ENCODE assay signal across 20 cellular contexts in the genomic region with DNA sequence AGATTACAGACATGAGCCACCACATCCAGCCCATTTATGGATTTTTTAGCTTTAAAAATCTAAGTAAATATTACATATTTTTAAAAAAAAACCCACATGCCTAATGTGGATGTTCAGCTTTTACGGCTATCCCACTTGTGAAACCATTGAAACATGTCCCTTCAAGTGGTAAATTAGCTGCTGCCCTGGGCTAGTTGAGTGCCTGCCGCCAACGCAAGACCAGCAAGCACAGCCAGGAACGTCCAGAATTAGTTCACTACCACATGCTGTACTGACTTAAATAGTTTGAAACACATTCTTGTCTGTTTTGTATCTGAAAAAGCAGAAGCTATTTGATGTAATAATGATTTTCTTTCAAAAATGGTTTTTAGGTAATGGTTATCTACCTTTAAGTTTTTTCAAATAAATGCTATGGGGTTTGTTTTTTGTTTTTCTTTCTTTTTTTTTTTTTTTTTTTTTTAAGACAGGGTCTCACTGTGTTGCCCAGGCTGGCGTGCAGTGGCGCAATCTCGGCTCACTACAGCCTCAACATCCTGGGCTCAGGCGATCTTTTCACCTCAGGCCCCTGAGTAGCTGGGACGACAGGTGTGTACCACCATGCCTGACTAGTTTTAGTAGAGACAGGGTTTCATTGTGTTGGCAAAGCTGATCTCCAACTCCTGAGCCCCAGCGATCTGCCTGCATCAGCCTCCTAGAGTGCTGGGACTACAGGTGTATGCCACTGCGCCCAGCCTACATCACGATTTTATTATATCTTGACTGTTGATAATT. TPM values are rescaled to one million over a fixed set of nuclear protein-coding genes. Genes with fewer than 3 reads are reported as not detected.
A peak's percentile ranks its signal among the peaks of the same experiment; 100 is the strongest.
DNase-seq lines count a peak whose midpoint lies in the region; ATAC-seq and TF ChIP-seq lines count a peak whose summit lies in the region.
"Had no signal": no experiment of that assay in that cellular context is flagged by ENCODE, and none has a peak within 500 bp of the region (broad histone marks: within the 10 kb centered on the region; RNA-seq: fewer than 3 reads in every experiment).

No MANE protein-coding gene starts in this region.

- TF ChIP-seq CTCF in neural progenitor cell (IDR thresholded peaks at IDR 0.05) (no peak), tibial artery (IDR thresholded peaks at IDR 0.05) (no peak)

- no peak overlapping the region for H3K4me3 Mint-ChIP-seq in neural progenitor cell
- H3K4me3 Mint-ChIP-seq in stimulated activated naive CD8-positive, alpha-beta T cell treated with anti-CD3 and anti-CD28 coated beads, Interleukin-15, amount 100 ng/mL, for 72 hours, result no peak overlapping the region
- H3K4me3 Mint-ChIP-seq: activated naive CD4-positive, alpha-beta T cell treated with anti-CD3 and anti-CD28 coated beads for 36 hours; CD4-positive, alpha-beta memory T cell; naive B cell had no signal

- no peak overlapping the region for H3K4me2 ChIP-seq in neural progenitor cell

- H3K36me3 Mint-ChIP-seq in neural progenitor cell, result peaks cover 12% of the 10 kb centered on the region

- no peaks in the 10 kb centered on the region for H3K9me3 Mint-ChIP-seq in neural progenitor cell
- no peaks in the 10 kb centered on the region for H3K9me3 Mint-ChIP-seq in stimulated activated naive CD8-positive, alpha-beta T cell treated with anti-CD3 and anti-CD28 coated beads, Interleukin-15, amount 100 ng/mL, for 72 hours
- H3K9me3 Mint-ChIP-seq: activated naive CD4-positive, alpha-beta T cell treated with anti-CD3 and anti-CD28 coated beads for 36 hours; CD4-positive, alpha-beta memory T cell; naive B cell had no signal

- intact Hi-C loops in tibial artery (cut with DNase I; ENCODE audit: low total_unique reads), result no loop called here

- no peaks in the 10 kb centered on the region for H3K27me3 ChIP-seq in neural progenitor cell
- no peaks in the 10 kb centered on the region for H3K27me3 ChIP-seq in tibial artery
- H3K27me3 ChIP-seq: cardiac muscle cell had no signal

- H3K4me1 ChIP-seq in neural progenitor cell, result peaks cover 8% of the 10 kb centered on the region
- H3K4me1 ChIP-seq in tibial artery, result peaks cover 0 to 20% (median 15%) of the 10 kb centered on the region in 4 donors

- peaks cover 39% of the 10 kb centered on the region for H3F3A ChIP-seq in neural progenitor cell (ENCODE audit: low read depth)

- no peaks in the 10 kb centered on the region for H3K79me2 ChIP-seq in neural progenitor cell (ENCODE audit: low read depth)

- peak overlapping the region; percentile 38 for H3K27ac ChIP-seq in neural progenitor cell
- H3K27ac ChIP-seq in tibial artery, result peak overlapping the region in 1 of 2 donors; percentile 32
- H3K27ac ChIP-seq: cardiac muscle cell, VCaP had no signal

- no peak for ATAC-seq in stimulated activated naive CD8-positive, alpha-beta T cell treated with anti-CD3 and anti-CD28 coated beads, Interleukin-15, amount 100 ng/mL, for 72 hours

- no peaks in the 10 kb centered on the region for H4K20me1 ChIP-seq in neural progenitor cell (ENCODE audit: low read depth)

- H3K9me3 ChIP-seq in neural progenitor cell (ENCODE audit: low read depth) (no peaks in the 10 kb centered on the region), tibial artery (no peaks in the 10 kb centered on the region)

- H3K9ac ChIP-seq in neural progenitor cell, result no peak overlapping the region

- DNase-seq in DMS79 (lab: John Stamatoyannopoulos, UW) (peak; percentile 90), MV-4-11 (lab: John Stamatoyannopoulos, UW) (peak; percentile 15), cerebellum (ENCODE audit: low spot score) (peak; percentile 14), neural progenitor cell (ENCODE audit: low spot score) (no peak), HuH-7 (ENCODE audit: low spot score) (no peak), tibial artery (no peak)
- DNase-seq in stimulated activated naive CD8-positive, alpha-beta T cell treated with anti-CD3 and anti-CD28 coated beads, Interleukin-15, amount 100 ng/mL, for 72 hours, result no peak
- DNase-seq: activated naive CD4-positive, alpha-beta T cell treated with anti-CD3 and anti-CD28 coated beads for 36 hours; CD4-positive, alpha-beta memory T cell; Karpas-422; kidney glomerular epithelial cell; naive B cell; NCI-H1930; stimulated activated CD4-positive, alpha-beta T cell treated with anti-CD3 and anti-CD28 coated beads, Interleukin-2, amount 100 ng/mL, for 24 hours; stimulated activated CD8-positive, alpha-beta memory T cell treated with anti-CD3 and anti-CD28 coated beads, Interleukin-4, amount 100 ng/mL, for 48 hours had no signal

- peaks cover 13% of the 10 kb centered on the region for H3K4me1 Mint-ChIP-seq in neural progenitor cell
- no peaks in the 10 kb centered on the region for H3K4me1 Mint-ChIP-seq in stimulated activated naive CD8-positive, alpha-beta T cell treated with anti-CD3 and anti-CD28 coated beads, Interleukin-15, amount 100 ng/mL, for 72 hours
- H3K4me1 Mint-ChIP-seq: CD4-positive, alpha-beta memory T cell had no signal

- H3K27ac Mint-ChIP-seq in neural progenitor cell, result no peak overlapping the region
- peak overlapping the region in 1 of 2 donors; percentile 92 for H3K27ac Mint-ChIP-seq in stimulated activated naive CD8-positive, alpha-beta T cell treated with anti-CD3 and anti-CD28 coated beads, Interleukin-15, amount 100 ng/mL, for 72 hours
- H3K27ac Mint-ChIP-seq: activated naive CD4-positive, alpha-beta T cell treated with anti-CD3 and anti-CD28 coated beads for 36 hours had no signal

- H2AFZ ChIP-seq in neural progenitor cell (replicated peaks), result no peak overlapping the region

- H3K36me3 ChIP-seq in neural progenitor cell (peaks cover 4% of the 10 kb centered on the region), tibial artery (peaks cover 7 to 35% (median 17%) of the 10 kb centered on the region in 3 donors)
- H3K36me3 ChIP-seq: cardiac muscle cell had no signal

- H3K27me3 Mint-ChIP-seq in neural progenitor cell (ENCODE audit: insufficient read depth, low read depth), result peaks cover 2% of the 10 kb centered on the region
- no peaks in the 10 kb centered on the region for H3K27me3 Mint-ChIP-seq in stimulated activated naive CD8-positive, alpha-beta T cell treated with anti-CD3 and anti-CD28 coated beads, Interleukin-15, amount 100 ng/mL, for 72 hours
- H3K27me3 Mint-ChIP-seq: CD4-positive, alpha-beta memory T cell; naive B cell had no signal

- H3K4me3 ChIP-seq in neural progenitor cell (no peak overlapping the region), tibial artery (no peak overlapping the region)
- H3K4me3 ChIP-seq: cardiac muscle cell had no signal

RNA-seq across cellular contexts. Expression of a gene that starts 57.0 kb away (rescaled TPM):
- total RNA-seq in cerebellum (not detected), neural progenitor cell (ENCODE audit: low replicate concordance) (1.0 and 4.2 TPM in 2 replicates)
- total RNA-seq: cardiac muscle cell; CD4-positive, alpha-beta memory T cell; endothelial cell of umbilical vein; OCI-LY7; urinary bladder had no signal

Comparison
In these comparisons a context has a peak if more than half of its experiments do, and no peak if none do; other contexts are left out.
1. DNase-seq: peak in DMS79 (single experiment), MV-4-11 (single experiment) and cerebellum (single experiment); none in neural progenitor cell (single experiment), HuH-7 (single experiment), stimulated activated naive CD8-positive, alpha-beta T cell treated with anti-CD3 and anti-CD28 coated beads, Interleukin-15, amount 100 ng/mL, for 72 hours (0 of 2) and tibial artery (0 of 2).